In genomic region chr5:109921735-109922395, GRCh38 we compare ENCODE assay signal across 9 cellular contexts.
DNase-seq lines count a peak whose midpoint lies in the region; ATAC-seq and TF ChIP-seq lines count a peak whose summit lies in the region.
"Had no signal": no experiment of that assay in that cellular context is flagged by ENCODE, and none has a peak within 500 bp of the region (broad histone marks: within the 10 kb centered on the region; RNA-seq: fewer than 3 reads in every experiment).

No MANE protein-coding gene starts in this region.

- no peaks in the 10 kb centered on the region for H3K36me3 ChIP-seq in SK-N-SH (replicated peaks in 1 of 2; ENCODE audit: control insufficient read depth in 1 of 2, insufficient read depth in 2 of 2, low read length in 1 of 2)
- no peaks in the 10 kb centered on the region for H3K36me3 ChIP-seq in smooth muscle cell (ENCODE audit: low read depth)
- H3K36me3 ChIP-seq in ascending aorta, result no peaks in the 10 kb centered on the region

- intact Hi-C loops in ascending aorta (cut with DNase I), result no loop called here

- CTCF ChIA-PET in SK-N-SH (lab: Yijun Ruan, JAX), result interaction anchor here (0.8 to 1.1 kb wide), 2 partner anchors 16 to 426 kb away, joined by 3 read pairs; no protein-coding TSS in a partner anchor

- H3K4me1 Mint-ChIP-seq in activated naive CD8-positive, alpha-beta T cell treated with anti-CD3 and anti-CD28 coated beads, Interleukin-2, amount 50 U/mL, for 24 hours, result peaks cover 31% of the 10 kb centered on the region

- H3K36me3 Mint-ChIP-seq in activated naive CD8-positive, alpha-beta T cell treated with anti-CD3 and anti-CD28 coated beads, Interleukin-2, amount 50 U/mL, for 24 hours (ENCODE audit: low read depth), result no peaks in the 10 kb centered on the region

- no peaks in the 10 kb centered on the region for H3K9me3 ChIP-seq in SK-N-SH
- no peaks in the 10 kb centered on the region for H3K9me3 ChIP-seq in smooth muscle cell (replicated peaks; ENCODE audit: low read depth)
- H3K9me3 ChIP-seq in ascending aorta, result no peaks in the 10 kb centered on the region

- H3K27me3 ChIP-seq in SK-N-SH (ENCODE audit: insufficient read depth) (no peaks in the 10 kb centered on the region), smooth muscle cell (ENCODE audit: low read depth) (no peaks in the 10 kb centered on the region), ascending aorta (no peaks in the 10 kb centered on the region)

- H3K4me3 Mint-ChIP-seq in activated naive CD8-positive, alpha-beta T cell treated with anti-CD3 and anti-CD28 coated beads, Interleukin-2, amount 50 U/mL, for 24 hours, result peak overlapping the region; percentile 7

- no peaks in the 10 kb centered on the region for H3K9me2 ChIP-seq in SK-N-SH

- H3K27me3 Mint-ChIP-seq in activated naive CD8-positive, alpha-beta T cell treated with anti-CD3 and anti-CD28 coated beads, Interleukin-2, amount 50 U/mL, for 24 hours, result no peaks in the 10 kb centered on the region

- DNase-seq in SK-N-SH (no peak), smooth muscle cell (lab: John Stamatoyannopoulos, UW; ENCODE audit: unreplicated experiment) (no peak), ascending aorta (ENCODE audit: low spot score in 2 of 2) (no peak)
- no peak for DNase-seq in activated naive CD8-positive, alpha-beta T cell treated with anti-CD3 and anti-CD28 coated beads, Interleukin-2, amount 50 U/mL, for 24 hours
- peak; percentile 9 to 13 for DNase-seq in stimulated activated CD8-positive, alpha-beta memory T cell treated with anti-CD3 and anti-CD28 coated beads, Interleukin-7, amount 100 ng/mL, for 1 hour (ENCODE audit: low read depth in 2 of 2)
- DNase-seq: retina had no signal

- no peak overlapping the region for H3K4me3 ChIP-seq in SK-N-SH (ENCODE audit: low read depth in 2 of 2, low read length in 1 of 2)
- H3K4me3 ChIP-seq in smooth muscle cell, result no peak overlapping the region
- no peak overlapping the region for H3K4me3 ChIP-seq in ascending aorta

- no peak for TF ChIP-seq CTCF in SK-N-SH (IDR thresholded peaks at IDR 0.05)
- TF ChIP-seq CTCF in smooth muscle cell (IDR thresholded peaks at IDR 0.05; ENCODE audit: borderline replicate concordance, insufficient read depth, poor library complexity, severe bottlenecking), result no peak
- TF ChIP-seq CTCF in ascending aorta (IDR thresholded peaks at IDR 0.05), result no peak

- H3K27ac ChIP-seq in SK-N-SH (ENCODE audit: low read depth in 2 of 2, low read length in 1 of 2), result no peak overlapping the region
- no peak overlapping the region for H3K27ac ChIP-seq in smooth muscle cell (ENCODE audit: low read depth)
- H3K27ac ChIP-seq in ascending aorta, result no peak overlapping the region

- POLR2A ChIA-PET in SK-N-SH (lab: Yijun Ruan, JAX), result no interaction called here

- no peak for TF ChIP-seq EP300 in SK-N-SH (IDR thresholded peaks at IDR 0.05; ENCODE audit: borderline replicate concordance in 1 of 2, low read depth in 1 of 2, low read length in 1 of 2)

- H2AFZ ChIP-seq in SK-N-SH (ENCODE audit: low read depth) (no peak overlapping the region), smooth muscle cell (ENCODE audit: low read depth) (no peak overlapping the region)

- H3F3A ChIP-seq in SK-N-SH (replicated peaks; ENCODE audit: insufficient read depth), result no peaks in the 10 kb centered on the region
- H3F3A ChIP-seq in smooth muscle cell (ENCODE audit: low read depth), result no peaks in the 10 kb centered on the region

- H3K4me1 ChIP-seq in SK-N-SH (ENCODE audit: control insufficient read depth in 1 of 2, insufficient read depth in 2 of 2, low read depth in 1 of 2, low read length in 1 of 2), result peaks cover 0 to 14% of the 10 kb centered on the region in 2 experiments; a peak in 1 of 4 replicates
- H3K4me1 ChIP-seq in smooth muscle cell (ENCODE audit: low read depth), result no peaks in the 10 kb centered on the region
- H3K4me1 ChIP-seq in ascending aorta, result peaks cover 0 to 5% of the 10 kb centered on the region in 2 donors

- no peaks in the 10 kb centered on the region for H4K20me1 ChIP-seq in SK-N-SH (ENCODE audit: insufficient read depth)
- no peaks in the 10 kb centered on the region for H4K20me1 ChIP-seq in smooth muscle cell (ENCODE audit: low read depth)

- WGBS in SK-N-SH (ENCODE audit: low lambda C conversion rate), result 50% methylated on average over 4 of the region's 5 CpGs
- 93% methylated on average over 5 of the region's 5 CpGs for WGBS in smooth muscle cell (ENCODE audit: low lambda C conversion rate)

- H3K9me3 Mint-ChIP-seq in activated naive CD8-positive, alpha-beta T cell treated with anti-CD3 and anti-CD28 coated beads, Interleukin-2, amount 50 U/mL, for 24 hours, result peaks cover 5% of the 10 kb centered on the region

- H3K79me2 ChIP-seq in SK-N-SH (ENCODE audit: insufficient read depth), result no peaks in the 10 kb centered on the region
- no peaks in the 10 kb centered on the region for H3K79me2 ChIP-seq in smooth muscle cell (ENCODE audit: low read depth)

- H3K4me2 ChIP-seq in SK-N-SH (no peak overlapping the region), smooth muscle cell (no peak overlapping the region)

- ATAC-seq in HG02798 (IDR thresholded peaks at IDR 0.05; ENCODE audit: poor library complexity, unreplicated experiment) (peak; percentile 86), GM19455 (IDR thresholded peaks at IDR 0.05; ENCODE audit: unreplicated experiment) (no peak), HG03108 (IDR thresholded peaks at IDR 0.05; ENCODE audit: unreplicated experiment) (no peak)
- ATAC-seq in activated naive CD8-positive, alpha-beta T cell treated with anti-CD3 and anti-CD28 coated beads, Interleukin-2, amount 50 U/mL, for 24 hours, result peak; percentile 66

- H3K27ac Mint-ChIP-seq in activated naive CD8-positive, alpha-beta T cell treated with anti-CD3 and anti-CD28 coated beads, Interleukin-2, amount 50 U/mL, for 24 hours, result peak overlapping the region; percentile 59

- TF ChIP-seq RAD21 in SK-N-SH (IDR thresholded peaks at IDR 0.05; ENCODE audit: low read length), result no peak

- H3K9ac ChIP-seq in SK-N-SH (no peak overlapping the region), smooth muscle cell (ENCODE audit: low read depth) (no peak overlapping the region)

TF ChIP-seq in SK-N-SH, 30 proteins besides CTCF, POLR2A, EP300 and RAD21:
- no peak for TF ChIP-seq FOXM1 (IDR thresholded peaks at IDR 0.05; ENCODE audit: low read depth)
- no peak for TF ChIP-seq MXI1 (IDR thresholded peaks at IDR 0.05; ENCODE audit: low read depth, low read length)
- 0 out of 2 replicates have a peak, but pooled peaks have one; percentile 13 for TF ChIP-seq GATA2 (CRISPR knock-in tag; IDR thresholded peaks at IDR 0.05)

Comparison
In these comparisons a context has a peak if more than half of its experiments do, and no peak if none do; other contexts are left out.
1. ATAC-seq: peak in HG02798 (single experiment) and activated naive CD8-positive, alpha-beta T cell treated with anti-CD3 and anti-CD28 coated beads, Interleukin-2, amount 50 U/mL, for 24 hours (single experiment); none in GM19455 (single experiment) and HG03108 (single experiment).
2. DNase-seq: peak in stimulated activated CD8-positive, alpha-beta memory T cell treated with anti-CD3 and anti-CD28 coated beads, Interleukin-7, amount 100 ng/mL, for 1 hour (2 of 2); none in SK-N-SH (single experiment), activated naive CD8-positive, alpha-beta T cell treated with anti-CD3 and anti-CD28 coated beads, Interleukin-2, amount 50 U/mL, for 24 hours (single experiment), smooth muscle cell (single experiment) and ascending aorta (0 of 2).